1 cellular context compared by ENCODE assay signal in genomic region chr1:95953005-95953404, GRCh38.
TF ChIP-seq lines count a peak whose summit lies in the region.

No MANE protein-coding gene starts in this region.

TF ChIP-seq in GM23338, 12 proteins besides CTCF, POLR2A, EP300 and RAD21 (continued from another document):
- TF ChIP-seq ETS1 (IDR thresholded peaks at IDR 0.05), result no peak
- no peak for TF ChIP-seq CREB1 (CRISPR knock-in tag; IDR thresholded peaks at IDR 0.05; ENCODE audit: low read depth)
